ENCODE assay signal across 22 cellular contexts in the genomic region with DNA sequence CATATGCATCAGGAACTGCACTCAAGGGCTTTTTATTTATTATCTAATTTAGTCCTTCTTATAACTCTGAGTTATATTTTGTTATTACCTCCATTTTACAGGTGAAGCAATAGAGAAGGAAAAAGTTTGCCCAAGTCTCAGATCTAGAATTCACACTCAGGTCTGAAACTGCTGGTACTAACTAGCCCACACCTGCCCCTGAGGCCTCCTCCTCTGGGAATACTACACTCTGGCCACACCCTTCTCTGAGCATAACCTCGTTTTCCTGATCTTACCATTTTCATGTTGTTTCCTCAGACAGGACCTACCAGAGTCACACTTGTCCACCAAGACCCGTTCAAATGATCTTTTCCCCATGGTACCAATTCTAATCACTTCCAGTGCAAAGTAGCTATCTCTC.
DNase-seq lines count a peak whose midpoint lies in the region; ATAC-seq, FAIRE-seq and TF ChIP-seq lines count a peak whose summit lies in the region.
"Had no signal": no experiment of that assay in that cellular context is flagged by ENCODE, and none has a peak within 500 bp of the region (broad histone marks: within the 10 kb centered on the region; RNA-seq: fewer than 3 reads in every experiment).

No MANE protein-coding gene starts in this region.

- no peaks in the 10 kb centered on the region for H3K79me2 ChIP-seq in trophoblast cell (ENCODE audit: control insufficient read depth, insufficient read depth, low read length, poor library complexity)

- H4K12ac ChIP-seq in trophoblast cell (ENCODE audit: low read depth, low read length): no peak overlapping the region

- H3K4me3 ChIP-seq in breast epithelium (no peak overlapping the region), RWPE2 (ENCODE audit: severe bottlenecking) (no peak overlapping the region), bronchial epithelial cell (ENCODE audit: low read depth, low read length) (no peak overlapping the region), trophoblast cell (ENCODE audit: low read depth, low read length) (no peak overlapping the region)
- H3K4me3 ChIP-seq: BLaER1, GM12878, GM23248 had no signal

- DNase-seq in MCF 10A (ENCODE audit: unreplicated experiment) (peak; percentile 11), breast epithelium (ENCODE audit: low spot score in 2 of 2) (no peak), RWPE2 (ENCODE audit: low spot score) (no peak), bronchial epithelial cell (ENCODE audit: low read depth) (peak; percentile 32), trophoblast cell (peak; percentile 72 to 76), left cardiac atrium (no peak), NCI-H69 (lab: John Stamatoyannopoulos, UW) (no peak)
- DNase-seq: Caco-2; CD4-positive, CD25-positive, alpha-beta regulatory T cell; CD8-positive, alpha-beta T cell; DMS79; EL; GDM1; GM23248; H7; HCEC 1CT had no signal

- no peak overlapping the region for H4K91ac ChIP-seq in trophoblast cell (ENCODE audit: low read depth, low read length)

- H3K4ac ChIP-seq in trophoblast cell (ENCODE audit: low read depth, low read length): no peak overlapping the region

- H2AFZ ChIP-seq in trophoblast cell (ENCODE audit: insufficient read depth, low read length, poor library complexity): no peak overlapping the region
- H2AFZ ChIP-seq: GM23248 had no signal

- no peak overlapping the region for H3K9ac ChIP-seq in trophoblast cell (ENCODE audit: low read length)
- H3K9ac ChIP-seq: BLaER1, GM23248 had no signal

- no peak overlapping the region for H3K27ac Mint-ChIP-seq in MCF 10A (ENCODE audit: low read depth, unreplicated experiment)
- H3K27ac Mint-ChIP-seq: B cell; CD4-positive, CD25-positive, alpha-beta regulatory T cell; CD8-positive, alpha-beta T cell had no signal

- FAIRE-seq in bronchial epithelial cell (lab: Jason Lieb, UNC): no peak
- FAIRE-seq: GM12878, H1 had no signal

- peaks cover 2% of the 10 kb centered on the region for H3K79me1 ChIP-seq in trophoblast cell (ENCODE audit: low read length)

- H3K4me1 ChIP-seq in breast epithelium (no peaks in the 10 kb centered on the region), RWPE2 (ENCODE audit: insufficient read depth, poor library complexity, severe bottlenecking) (no peaks in the 10 kb centered on the region), trophoblast cell (ENCODE audit: control insufficient read depth in 1 of 2, insufficient read depth in 2 of 2, low read length in 2 of 2) (peaks cover 0 to 2% of the 10 kb centered on the region in 2 experiments)
- H3K4me1 ChIP-seq: BLaER1, Caco-2 had no signal

- H3K27ac ChIP-seq in breast epithelium (no peak overlapping the region), RWPE2 (ENCODE audit: poor library complexity, severe bottlenecking) (no peak overlapping the region), trophoblast cell (ENCODE audit: low read depth, low read length) (no peak overlapping the region)
- H3K27ac ChIP-seq: BLaER1, C4-2B, GM23248 had no signal

- TF ChIP-seq CTCF in MCF 10A (IDR thresholded peaks at IDR 0.05; ENCODE audit: unreplicated experiment) (no peak), breast epithelium (IDR thresholded peaks at IDR 0.05) (no peak), RWPE2 (IDR thresholded peaks at IDR 0.05; ENCODE audit: poor library complexity, severe bottlenecking) (no peak), bronchial epithelial cell (IDR thresholded peaks at IDR 0.05; ENCODE audit: insufficient read depth, low read length, severe bottlenecking) (no peak)

- no peak for TF ChIP-seq POLR2A in breast epithelium (IDR thresholded peaks at IDR 0.05)

- no CpG with 5 or more reads among the region's 2 CpGs for WGBS in trophoblast cell (ENCODE audit: extremely low coverage, insufficient coverage, insufficient read length)

- H3K36me3 ChIP-seq in breast epithelium (no peaks in the 10 kb centered on the region), RWPE2 (ENCODE audit: low read depth) (no peaks in the 10 kb centered on the region), bronchial epithelial cell (ENCODE audit: control insufficient read depth, insufficient read depth, low read length) (no peaks in the 10 kb centered on the region), trophoblast cell (ENCODE audit: control insufficient read depth in 1 of 2, insufficient read depth in 2 of 2, low read length in 2 of 2) (no peaks in the 10 kb centered on the region)
- H3K36me3 ChIP-seq: BLaER1 had no signal

- no peak overlapping the region for H2BK120ac ChIP-seq in trophoblast cell (ENCODE audit: insufficient read depth, low read length, poor library complexity)

- no TSS peak for BruUV-seq in MCF 10A (replicated peaks; lab: Mats Ljungman, UMichigan)

- no peak overlapping the region for H2AK5ac ChIP-seq in trophoblast cell (ENCODE audit: low read length)

- H3K18ac ChIP-seq in trophoblast cell (ENCODE audit: low read length): no peak overlapping the region

- peak; percentile 48; the same call in 1 of the 3 replicates for ATAC-seq in RWPE2 (ENCODE audit: low read depth)
- ATAC-seq in HG03432 (IDR thresholded peaks at IDR 0.05; ENCODE audit: unreplicated experiment): no peak
- no peak for ATAC-seq in left cardiac atrium
- ATAC-seq: CD8-positive, alpha-beta T cell; GM12878 had no signal

- no peak overlapping the region for H4K8ac ChIP-seq in trophoblast cell (ENCODE audit: low read depth, low read length)

- no peak overlapping the region for H3K4me3 Mint-ChIP-seq in MCF 10A (ENCODE audit: unreplicated experiment)
- H3K4me3 Mint-ChIP-seq: B cell; CD4-positive, CD25-positive, alpha-beta regulatory T cell; CD8-positive, alpha-beta T cell had no signal

- no peak overlapping the region for H3K23ac ChIP-seq in trophoblast cell (ENCODE audit: low read length)

- no peak overlapping the region for H3K4me2 ChIP-seq in trophoblast cell (ENCODE audit: low read length)
- H3K4me2 ChIP-seq: BLaER1 had no signal

- peaks cover 7% of the 10 kb centered on the region for H3K4me1 Mint-ChIP-seq in MCF 10A (ENCODE audit: insufficient read depth, unreplicated experiment)
- H3K4me1 Mint-ChIP-seq: CD4-positive, CD25-positive, alpha-beta regulatory T cell had no signal

- no peak overlapping the region for H2BK12ac ChIP-seq in trophoblast cell (ENCODE audit: low read length)

- no peaks in the 10 kb centered on the region for H3K27me3 ChIP-seq in breast epithelium
- no peaks in the 10 kb centered on the region for H3K27me3 ChIP-seq in RWPE2 (ENCODE audit: insufficient read depth, poor library complexity, severe bottlenecking)
- H3K27me3 ChIP-seq in bronchial epithelial cell (ENCODE audit: control insufficient read depth, insufficient read depth, low read length): no peaks in the 10 kb centered on the region
- no peaks in the 10 kb centered on the region for H3K27me3 ChIP-seq in trophoblast cell (ENCODE audit: insufficient read depth, low read length)
- H3K27me3 ChIP-seq: BLaER1 had no signal

- peaks cover 4% of the 10 kb centered on the region for H3K36me3 Mint-ChIP-seq in MCF 10A (ENCODE audit: insufficient read depth, unreplicated experiment)

- POLR2A ChIA-PET in MCF 10A (lab: Yijun Ruan, JAX): no interaction called here

- CTCF ChIA-PET in MCF 10A (lab: Yijun Ruan, JAX): no interaction called here

- H3K9me3 ChIP-seq in breast epithelium (no peaks in the 10 kb centered on the region), RWPE2 (ENCODE audit: severe bottlenecking) (no peaks in the 10 kb centered on the region), trophoblast cell (ENCODE audit: insufficient read depth, low read depth, low read length) (no peaks in the 10 kb centered on the region)
- H3K9me3 ChIP-seq: BLaER1, Caco-2 had no signal

- H3K9me3 Mint-ChIP-seq in MCF 10A (ENCODE audit: unreplicated experiment): no peaks in the 10 kb centered on the region
- H3K9me3 Mint-ChIP-seq: CD4-positive, CD25-positive, alpha-beta regulatory T cell; CD8-positive, alpha-beta T cell had no signal

- H2BK5ac ChIP-seq in trophoblast cell (ENCODE audit: low read depth, low read length, poor library complexity): no peak overlapping the region

- intact Hi-C loops in MCF 10A (cut with micrococcal nuclease) (no loop called here), breast epithelium (cut with DNase I; ENCODE audit: low total_unique reads) (no loop called here), left cardiac atrium (cut with DNase I) (no loop called here)

- H3K27me3 Mint-ChIP-seq in MCF 10A (ENCODE audit: insufficient read depth, unreplicated experiment): no peaks in the 10 kb centered on the region
- H3K27me3 Mint-ChIP-seq: B cell; CD4-positive, CD25-positive, alpha-beta regulatory T cell had no signal

- H3K14ac ChIP-seq in trophoblast cell (ENCODE audit: low read length): no peak overlapping the region

Comparison
In these comparisons a context has a peak if more than half of its experiments do, and no peak if none do; other contexts are left out.
1. DNase-seq: peak in MCF 10A (single experiment), bronchial epithelial cell (single experiment) and trophoblast cell (2 of 2); none in breast epithelium (0 of 2), RWPE2 (single experiment), left cardiac atrium (single experiment) and NCI-H69 (single experiment).